1 cellular context compared by ENCODE assay signal in genomic region chr5:14851999-14852526, GRCh38.
TF ChIP-seq lines count a peak whose summit lies in the region.

No MANE protein-coding gene starts in this region.

TF ChIP-seq in HepG2, 621 proteins besides CTCF, POLR2A, EP300 and RAD21 (continued from another document):
- TF ChIP-seq ZNF597 (CRISPR knock-in tag; IDR thresholded peaks at IDR 0.05): no peak
